ENCODE assay signal across 8 cellular contexts in the genomic region with DNA sequence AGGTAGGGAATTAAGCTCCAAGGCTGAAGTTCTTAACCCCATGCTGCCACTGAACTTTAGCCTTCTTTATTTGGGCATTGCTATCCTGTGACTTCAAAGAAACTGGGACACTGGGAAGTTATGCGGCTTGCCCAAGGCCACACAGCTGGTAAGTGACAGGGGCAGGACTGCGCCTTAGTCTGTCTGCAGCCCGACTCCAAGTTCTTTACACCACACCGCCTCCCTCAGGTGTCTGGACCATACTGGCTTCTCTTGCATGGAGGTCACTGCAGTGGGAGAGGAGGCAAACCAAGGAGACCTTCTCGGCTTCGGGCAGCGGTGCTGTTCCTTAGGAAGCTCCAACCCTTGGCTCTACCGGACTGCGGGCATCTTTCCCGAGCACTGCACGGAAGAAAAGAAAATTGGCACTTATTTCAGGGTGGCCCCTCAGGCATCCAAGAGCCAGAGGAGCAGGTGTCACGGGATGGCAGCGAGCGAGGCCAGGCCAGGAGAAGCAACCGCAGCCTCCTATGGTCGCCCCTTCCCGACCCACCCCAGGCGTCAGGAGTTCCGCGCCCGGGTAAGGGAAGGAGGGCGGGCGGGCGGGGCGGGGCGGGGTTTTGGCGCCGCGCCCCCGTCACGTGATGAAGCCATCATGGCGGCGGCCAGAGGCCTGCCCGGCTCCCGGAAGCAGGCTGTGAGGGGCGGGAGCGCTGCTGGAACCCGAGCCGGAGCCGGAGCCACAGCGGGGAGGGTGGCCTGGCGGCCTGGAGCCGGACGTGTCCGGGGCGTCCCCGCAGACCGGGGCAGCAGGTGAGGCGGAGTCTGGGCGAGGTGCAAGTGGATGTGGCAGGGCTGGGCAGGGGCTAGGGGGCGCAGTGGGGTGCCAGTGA. TPM values are rescaled to one million over a fixed set of nuclear protein-coding genes. Genes with fewer than 3 reads are reported as not detected.
A peak's percentile ranks its signal among the peaks of the same experiment; 100 is the strongest.
DNase-seq lines count a peak whose midpoint lies in the region; ATAC-seq and TF ChIP-seq lines count a peak whose summit lies in the region.

No MANE protein-coding gene starts in this region.

- CTCF ChIA-PET in CD8-positive, alpha-beta memory T cell (lab: Charles Lee): interaction anchor here (0.6 to 7.0 kb wide), 27 partner anchors 9 to 187 kb away, joined by 3 to 166 read pairs (median 4); partner anchors contain the start of genes AAAS, CSAD, ESPL1 and ITGB7

- H3K9me3 ChIP-seq in CD8-positive, alpha-beta memory T cell (ENCODE audit: low read length): no peaks in the 10 kb centered on the region
- no peaks in the 10 kb centered on the region for H3K9me3 ChIP-seq in mucosa of descending colon

- intact Hi-C loops in mucosa of descending colon (cut with DNase I, micrococcal nuclease): loop anchor here in 1 of 2 donors (5.0 kb wide), 1 partner anchor 39 kb away; no protein-coding TSS in a partner anchor

- ATAC-seq in GM19372 (IDR thresholded peaks at IDR 0.05; ENCODE audit: low read depth, unreplicated experiment): peak; percentile 73
- ATAC-seq in HG03571 (IDR thresholded peaks at IDR 0.05; ENCODE audit: unreplicated experiment): peak; percentile 59
- peak; percentile 92 for ATAC-seq in mucosa of descending colon

- H3K4me3 ChIP-seq in CD8-positive, alpha-beta memory T cell (ENCODE audit: low read length): peak overlapping the region; percentile 83
- H3K4me3 ChIP-seq in epithelial cell of esophagus (ENCODE audit: low read length): peak overlapping the region; percentile 60
- H3K4me3 ChIP-seq in mucosa of descending colon: peak overlapping the region; percentile 81

- H3K9me3 Mint-ChIP-seq in CD8-positive, alpha-beta memory T cell: no peaks in the 10 kb centered on the region

- H3K27me3 ChIP-seq in CD8-positive, alpha-beta memory T cell (ENCODE audit: insufficient read depth, low read length, poor library complexity, severe bottlenecking): no peaks in the 10 kb centered on the region

- H3K4me1 Mint-ChIP-seq in CD8-positive, alpha-beta memory T cell: peaks cover 32 to 46% (median 46%) of the 10 kb centered on the region in 3 donors

- H3K27ac ChIP-seq in CD8-positive, alpha-beta memory T cell (ENCODE audit: low read depth, low read length): peak overlapping the region; percentile 73

- peaks cover 41% of the 10 kb centered on the region for H3K4me1 ChIP-seq in CD8-positive, alpha-beta memory T cell (ENCODE audit: insufficient read depth, low read length)
- peaks cover 13% of the 10 kb centered on the region for H3K4me1 ChIP-seq in mucosa of descending colon (ENCODE audit: low read depth)

- peaks cover 0 to 38% (median 0%) of the 10 kb centered on the region in 3 donors for H3K36me3 Mint-ChIP-seq in CD8-positive, alpha-beta memory T cell

- H3K27me3 Mint-ChIP-seq in CD8-positive, alpha-beta memory T cell: peaks cover 0 to 1% of the 10 kb centered on the region in 2 donors

- DNase-seq in CD8-positive, alpha-beta memory T cell: peak; percentile 68 to 84 (median 69)
- peak; percentile 63 to 78 for DNase-seq in NOMO-1 (lab: John Stamatoyannopoulos, UW; ENCODE audit: unreplicated experiment in 2 of 2)
- DNase-seq in activated T-cell treated with anti-CD3 and anti-CD28 coated beads for 1 hour (ENCODE audit: low read depth): peak; percentile 60
- peak; percentile 76 for DNase-seq in epithelial cell of esophagus (ENCODE audit: low read depth)
- DNase-seq in mucosa of descending colon: peak; percentile 79 to 88 (median 88)
- peak; percentile 34 to 65 for DNase-seq in stimulated activated CD8-positive, alpha-beta memory T cell treated with anti-CD3 and anti-CD28 coated beads, Interleukin-7, amount 100 ng/mL, for 4 hours (ENCODE audit: low read depth in 2 of 2)

- peak overlapping the region; percentile 97 to 99 (median 99) for H3K4me3 Mint-ChIP-seq in CD8-positive, alpha-beta memory T cell

- no peaks in the 10 kb centered on the region for H3K36me3 ChIP-seq in CD8-positive, alpha-beta memory T cell (ENCODE audit: insufficient read depth, low read length)
- no peaks in the 10 kb centered on the region for H3K36me3 ChIP-seq in mucosa of descending colon (ENCODE audit: low read depth)

- H3K27ac Mint-ChIP-seq in CD8-positive, alpha-beta memory T cell: peak overlapping the region; percentile 90 to 100 (median 98)

- POLR2A ChIA-PET in CD8-positive, alpha-beta memory T cell (lab: Charles Lee): interaction anchor here (0.6 to 1.3 kb wide), 7 partner anchors 32 to 249 kb away, joined by 3 to 8 read pairs (median 4); partner anchors contain the start of gene TARBP2

- TF ChIP-seq CTCF in epithelial cell of esophagus (IDR thresholded peaks at IDR 0.05; ENCODE audit: insufficient read depth, low read depth, low read length, missing control alignments) (peak; percentile 59), mucosa of descending colon (IDR thresholded peaks at IDR 0.05) (peak; percentile 22)

RNA-seq across cellular contexts. Expression of gene ESPL1, which starts 16.4 kb away (rescaled TPM):
- total RNA-seq in CD8-positive, alpha-beta memory T cell: 10 to 100 TPM; 58.4 to 63.4 TPM
- not detected for polyA plus RNA-seq in CD8-positive, alpha-beta memory T cell
- 10 to 100 TPM in 1 of 3 donors, 1 to 10 TPM in 2; 4.5 to 13.1 (median 5.8) TPM for total RNA-seq in mucosa of descending colon

RNA-seq across cellular contexts. Expression of gene RARG, which starts 19.7 kb away (rescaled TPM):
- total RNA-seq in CD8-positive, alpha-beta memory T cell: 10 to 100 TPM; 67.0 to 68.4 TPM
- polyA plus RNA-seq in CD8-positive, alpha-beta memory T cell: 15.4 TPM
- 10 to 100 TPM; 10.7 to 35.3 (median 16.9) TPM for total RNA-seq in mucosa of descending colon

RNA-seq across cellular contexts. Expression of gene PFDN5, which starts 43.6 kb away (rescaled TPM):
- total RNA-seq in CD8-positive, alpha-beta memory T cell: 100 to 1,000 TPM; 380 to 385 TPM
- polyA plus RNA-seq in CD8-positive, alpha-beta memory T cell: 1,325 TPM
- total RNA-seq in mucosa of descending colon: 100 to 1,000 TPM; 262 to 390 (median 268) TPM

RNA-seq across cellular contexts. Expression of gene ITGB7, which starts 44.7 kb away (rescaled TPM):
- total RNA-seq in CD8-positive, alpha-beta memory T cell: 100 to 1,000 TPM; 339 TPM
- 292 TPM for polyA plus RNA-seq in CD8-positive, alpha-beta memory T cell
- 10 to 100 TPM in 1 of 3 donors, 1 to 10 TPM in 2; 6.2 to 13.8 (median 7.3) TPM for total RNA-seq in mucosa of descending colon

RNA-seq across cellular contexts. Expression of gene MYG1, which starts 47.8 kb away (rescaled TPM):
- 10 to 100 TPM; 81.1 to 82.5 TPM for total RNA-seq in CD8-positive, alpha-beta memory T cell
- 67.9 TPM for polyA plus RNA-seq in CD8-positive, alpha-beta memory T cell
- 10 to 100 TPM; 35.4 to 54.9 (median 38.0) TPM for total RNA-seq in mucosa of descending colon

Comparison
In these comparisons a context has a peak if more than half of its experiments do, and no peak if none do; other contexts are left out.
1. Peak in every context shown above with its lines: DNase-seq, ATAC-seq, H3K4me3 ChIP-seq and H3K27ac ChIP-seq.
2. RNA of gene ESPL1, which starts 16.4 kb away (total RNA-seq): 58.4 to 63.4 TPM in CD8-positive, alpha-beta memory T cell; 4.5 to 13.1 TPM in mucosa of descending colon; every median in the first group is over 4 times any median in the second.